1 cellular context compared by ENCODE assay signal in genomic region chr13:112444001-112444311, GRCh38.
TF ChIP-seq lines count a peak whose summit lies in the region.

No MANE protein-coding gene starts in this region.

TF ChIP-seq in HCT116, 20 proteins besides CTCF, POLR2A, EP300 and RAD21 (continued from another document):
- TF ChIP-seq JUND (IDR thresholded peaks at IDR 0.05): no peak
- TF ChIP-seq CEBPB (IDR thresholded peaks at IDR 0.05; ENCODE audit: low read depth): no peak
- no peak for TF ChIP-seq SRF (IDR thresholded peaks at IDR 0.05; ENCODE audit: low read depth)
- no peak for TF ChIP-seq POLR2AphosphoS5 (IDR thresholded peaks at IDR 0.05; ENCODE audit: low read depth, low read length)
- TF ChIP-seq FOSL1 (IDR thresholded peaks at IDR 0.05; ENCODE audit: low read depth): no peak
- TF ChIP-seq SIN3A (IDR thresholded peaks at IDR 0.05; ENCODE audit: low read depth): no peak
- TF ChIP-seq SP1 (IDR thresholded peaks at IDR 0.05; ENCODE audit: low read depth): no peak
- TF ChIP-seq ZBTB33 (IDR thresholded peaks at IDR 0.05; ENCODE audit: extremely low read depth, insufficient replicate concordance, low read length): no peak
- TF ChIP-seq EGR1 (IDR thresholded peaks at IDR 0.05; ENCODE audit: low read depth): no peak
- TF ChIP-seq TCF7L2 (IDR thresholded peaks at IDR 0.05; ENCODE audit: borderline replicate concordance, extremely low read depth, insufficient read depth, insufficient read length): no peak
- no peak for TF ChIP-seq ZNF274 (IDR thresholded peaks at IDR 0.05; ENCODE audit: low read depth, low read length)
- TF ChIP-seq ATF3 (IDR thresholded peaks at IDR 0.05): no peak
- no peak for TF ChIP-seq ELF1 (IDR thresholded peaks at IDR 0.05; ENCODE audit: borderline replicate concordance, low read depth)
- TF ChIP-seq CBX3 (IDR thresholded peaks at IDR 0.05; ENCODE audit: low read depth): no peak
- no peak for TF ChIP-seq EZH2phosphoT487 (IDR thresholded peaks at IDR 0.05; ENCODE audit: borderline replicate concordance)
- no peak for TF ChIP-seq EZH2 (IDR thresholded peaks at IDR 0.05)
- no peak for TF ChIP-seq ZFX (IDR thresholded peaks at IDR 0.05)
TF ChIP-seq in HCT116: peak in this region for 0.
